2 cellular contexts compared by ENCODE assay signal in the genomic region with DNA sequence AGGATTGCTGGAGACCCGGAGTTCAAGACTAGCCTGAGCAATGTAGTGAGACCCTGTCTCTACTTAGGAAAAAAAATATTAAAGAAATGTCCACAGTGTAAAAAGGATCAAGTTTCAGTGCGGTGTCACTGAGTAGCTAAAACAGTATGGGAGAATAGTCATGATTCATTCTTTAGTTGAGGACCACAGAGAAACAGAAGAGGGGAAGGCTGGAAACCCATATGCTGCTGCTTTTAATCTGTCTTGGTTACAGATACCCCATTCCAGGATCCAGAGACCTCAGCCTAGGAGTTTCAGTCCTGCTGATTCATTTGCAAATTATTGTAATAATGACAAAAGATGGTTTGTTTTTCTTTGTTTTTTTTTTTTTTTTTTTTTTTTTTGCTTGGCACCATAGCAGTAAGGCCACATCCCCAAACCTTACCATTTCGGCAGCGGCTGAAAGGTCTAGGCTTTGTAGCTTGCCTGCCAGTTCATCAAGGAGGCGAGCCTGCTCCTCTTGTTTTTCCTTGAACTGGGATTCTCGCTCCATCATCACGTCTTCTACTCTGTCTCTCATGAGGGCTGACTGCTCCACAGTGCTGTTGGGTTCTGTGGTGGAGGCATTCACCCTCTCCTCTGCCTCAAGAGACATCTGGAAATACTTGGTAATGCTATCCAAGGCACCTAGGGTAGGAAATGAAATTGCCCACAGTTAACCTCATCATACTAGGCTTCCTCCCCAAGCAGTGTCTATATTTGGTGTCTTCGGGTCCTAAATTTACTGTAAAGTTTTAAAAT.
A peak's percentile ranks its signal among the peaks of the same experiment; 100 is the strongest.
TF ChIP-seq lines count a peak whose summit lies in the region.

No MANE protein-coding gene starts in this region.

TF ChIP-seq in SK-N-SH treated with all-trans-retinoic acid at 6 μM for 48 hours, 23 proteins besides CTCF, POLR2A, EP300 and RAD21 (continued from another document):
- TF ChIP-seq, protein P1, sequence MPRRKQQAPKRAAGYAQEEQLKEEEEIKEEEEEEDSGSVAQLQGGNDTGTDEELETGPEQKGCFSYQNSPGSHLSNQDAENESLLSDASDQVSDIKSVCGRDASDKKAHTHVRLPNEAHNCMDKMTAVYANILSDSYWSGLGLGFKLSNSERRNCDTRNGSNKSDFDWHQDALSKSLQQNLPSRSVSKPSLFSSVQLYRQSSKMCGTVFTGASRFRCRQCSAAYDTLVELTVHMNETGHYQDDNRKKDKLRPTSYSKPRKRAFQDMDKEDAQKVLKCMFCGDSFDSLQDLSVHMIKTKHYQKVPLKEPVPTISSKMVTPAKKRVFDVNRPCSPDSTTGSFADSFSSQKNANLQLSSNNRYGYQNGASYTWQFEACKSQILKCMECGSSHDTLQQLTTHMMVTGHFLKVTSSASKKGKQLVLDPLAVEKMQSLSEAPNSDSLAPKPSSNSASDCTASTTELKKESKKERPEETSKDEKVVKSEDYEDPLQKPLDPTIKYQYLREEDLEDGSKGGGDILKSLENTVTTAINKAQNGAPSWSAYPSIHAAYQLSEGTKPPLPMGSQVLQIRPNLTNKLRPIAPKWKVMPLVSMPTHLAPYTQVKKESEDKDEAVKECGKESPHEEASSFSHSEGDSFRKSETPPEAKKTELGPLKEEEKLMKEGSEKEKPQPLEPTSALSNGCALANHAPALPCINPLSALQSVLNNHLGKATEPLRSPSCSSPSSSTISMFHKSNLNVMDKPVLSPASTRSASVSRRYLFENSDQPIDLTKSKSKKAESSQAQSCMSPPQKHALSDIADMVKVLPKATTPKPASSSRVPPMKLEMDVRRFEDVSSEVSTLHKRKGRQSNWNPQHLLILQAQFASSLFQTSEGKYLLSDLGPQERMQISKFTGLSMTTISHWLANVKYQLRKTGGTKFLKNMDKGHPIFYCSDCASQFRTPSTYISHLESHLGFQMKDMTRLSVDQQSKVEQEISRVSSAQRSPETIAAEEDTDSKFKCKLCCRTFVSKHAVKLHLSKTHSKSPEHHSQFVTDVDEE (CRISPR knock-in tag; IDR thresholded peaks at IDR 0.05): no peak
- TF ChIP-seq ZC3H10 (CRISPR knock-in tag; IDR thresholded peaks at IDR 0.05): peak; percentile 53; the same call in 1 of the 2 replicates
- TF ChIP-seq, protein P2, sequence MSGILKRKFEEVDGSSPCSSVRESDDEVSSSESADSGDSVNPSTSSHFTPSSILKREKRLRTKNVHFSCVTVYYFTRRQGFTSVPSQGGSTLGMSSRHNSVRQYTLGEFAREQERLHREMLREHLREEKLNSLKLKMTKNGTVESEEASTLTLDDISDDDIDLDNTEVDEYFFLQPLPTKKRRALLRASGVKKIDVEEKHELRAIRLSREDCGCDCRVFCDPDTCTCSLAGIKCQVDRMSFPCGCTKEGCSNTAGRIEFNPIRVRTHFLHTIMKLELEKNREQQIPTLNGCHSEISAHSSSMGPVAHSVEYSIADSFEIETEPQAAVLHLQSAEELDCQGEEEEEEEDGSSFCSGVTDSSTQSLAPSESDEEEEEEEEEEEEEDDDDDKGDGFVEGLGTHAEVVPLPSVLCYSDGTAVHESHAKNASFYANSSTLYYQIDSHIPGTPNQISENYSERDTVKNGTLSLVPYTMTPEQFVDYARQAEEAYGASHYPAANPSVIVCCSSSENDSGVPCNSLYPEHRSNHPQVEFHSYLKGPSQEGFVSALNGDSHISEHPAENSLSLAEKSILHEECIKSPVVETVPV (CRISPR knock-in tag; IDR thresholded peaks at IDR 0.05): no peak
- TF ChIP-seq RARB (CRISPR knock-in tag; IDR thresholded peaks at IDR 0.05): no peak
- TF ChIP-seq ISL1 (CRISPR knock-in tag; IDR thresholded peaks at IDR 0.05): no peak
- TF ChIP-seq, protein P3, sequence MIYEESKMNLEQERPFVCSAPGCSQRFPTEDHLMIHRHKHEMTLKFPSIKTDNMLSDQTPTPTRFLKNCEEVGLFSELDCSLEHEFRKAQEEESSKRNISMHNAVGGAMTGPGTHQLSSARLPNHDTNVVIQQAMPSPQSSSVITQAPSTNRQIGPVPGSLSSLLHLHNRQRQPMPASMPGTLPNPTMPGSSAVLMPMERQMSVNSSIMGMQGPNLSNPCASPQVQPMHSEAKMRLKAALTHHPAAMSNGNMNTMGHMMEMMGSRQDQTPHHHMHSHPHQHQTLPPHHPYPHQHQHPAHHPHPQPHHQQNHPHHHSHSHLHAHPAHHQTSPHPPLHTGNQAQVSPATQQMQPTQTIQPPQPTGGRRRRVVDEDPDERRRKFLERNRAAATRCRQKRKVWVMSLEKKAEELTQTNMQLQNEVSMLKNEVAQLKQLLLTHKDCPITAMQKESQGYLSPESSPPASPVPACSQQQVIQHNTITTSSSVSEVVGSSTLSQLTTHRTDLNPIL (CRISPR knock-in tag; IDR thresholded peaks at IDR 0.05; ENCODE audit: low read depth): no peak
- TF ChIP-seq, protein P4, sequence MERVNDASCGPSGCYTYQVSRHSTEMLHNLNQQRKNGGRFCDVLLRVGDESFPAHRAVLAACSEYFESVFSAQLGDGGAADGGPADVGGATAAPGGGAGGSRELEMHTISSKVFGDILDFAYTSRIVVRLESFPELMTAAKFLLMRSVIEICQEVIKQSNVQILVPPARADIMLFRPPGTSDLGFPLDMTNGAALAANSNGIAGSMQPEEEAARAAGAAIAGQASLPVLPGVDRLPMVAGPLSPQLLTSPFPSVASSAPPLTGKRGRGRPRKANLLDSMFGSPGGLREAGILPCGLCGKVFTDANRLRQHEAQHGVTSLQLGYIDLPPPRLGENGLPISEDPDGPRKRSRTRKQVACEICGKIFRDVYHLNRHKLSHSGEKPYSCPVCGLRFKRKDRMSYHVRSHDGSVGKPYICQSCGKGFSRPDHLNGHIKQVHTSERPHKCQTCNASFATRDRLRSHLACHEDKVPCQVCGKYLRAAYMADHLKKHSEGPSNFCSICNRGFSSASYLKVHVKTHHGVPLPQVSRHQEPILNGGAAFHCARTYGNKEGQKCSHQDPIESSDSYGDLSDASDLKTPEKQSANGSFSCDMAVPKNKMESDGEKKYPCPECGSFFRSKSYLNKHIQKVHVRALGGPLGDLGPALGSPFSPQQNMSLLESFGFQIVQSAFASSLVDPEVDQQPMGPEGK (CRISPR knock-in tag; IDR thresholded peaks at IDR 0.05; ENCODE audit: borderline replicate concordance): no peak

TF ChIP-seq in HepG2, 621 proteins besides CTCF, POLR2A, EP300 and RAD21 (continued from another document):
- TF ChIP-seq ZNF75D (CRISPR knock-in tag; IDR thresholded peaks at IDR 0.05; ENCODE audit: borderline replicate concordance) (no peak), ZNF703 (CRISPR knock-in tag; IDR thresholded peaks at IDR 0.05; ENCODE audit: borderline replicate concordance) (no peak), ZNF431 (CRISPR knock-in tag; IDR thresholded peaks at IDR 0.05; ENCODE audit: borderline replicate concordance, low read depth) (no peak), ZFP41 (CRISPR knock-in tag; IDR thresholded peaks at IDR 0.05; ENCODE audit: borderline replicate concordance) (no peak)
- TF ChIP-seq, protein P5, sequence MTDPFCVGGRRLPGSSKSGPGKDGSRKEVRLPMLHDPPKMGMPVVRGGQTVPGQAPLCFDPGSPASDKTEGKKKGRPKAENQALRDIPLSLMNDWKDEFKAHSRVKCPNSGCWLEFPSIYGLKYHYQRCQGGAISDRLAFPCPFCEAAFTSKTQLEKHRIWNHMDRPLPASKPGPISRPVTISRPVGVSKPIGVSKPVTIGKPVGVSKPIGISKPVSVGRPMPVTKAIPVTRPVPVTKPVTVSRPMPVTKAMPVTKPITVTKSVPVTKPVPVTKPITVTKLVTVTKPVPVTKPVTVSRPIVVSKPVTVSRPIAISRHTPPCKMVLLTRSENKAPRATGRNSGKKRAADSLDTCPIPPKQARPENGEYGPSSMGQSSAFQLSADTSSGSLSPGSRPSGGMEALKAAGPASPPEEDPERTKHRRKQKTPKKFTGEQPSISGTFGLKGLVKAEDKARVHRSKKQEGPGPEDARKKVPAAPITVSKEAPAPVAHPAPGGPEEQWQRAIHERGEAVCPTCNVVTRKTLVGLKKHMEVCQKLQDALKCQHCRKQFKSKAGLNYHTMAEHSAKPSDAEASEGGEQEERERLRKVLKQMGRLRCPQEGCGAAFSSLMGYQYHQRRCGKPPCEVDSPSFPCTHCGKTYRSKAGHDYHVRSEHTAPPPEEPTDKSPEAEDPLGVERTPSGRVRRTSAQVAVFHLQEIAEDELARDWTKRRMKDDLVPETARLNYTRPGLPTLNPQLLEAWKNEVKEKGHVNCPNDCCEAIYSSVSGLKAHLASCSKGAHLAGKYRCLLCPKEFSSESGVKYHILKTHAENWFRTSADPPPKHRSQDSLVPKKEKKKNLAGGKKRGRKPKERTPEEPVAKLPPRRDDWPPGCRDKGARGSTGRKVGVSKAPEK (CRISPR knock-in tag; IDR thresholded peaks at IDR 0.05; ENCODE audit: borderline replicate concordance): no peak
TF ChIP-seq in HepG2: peak in this region for 0.
